In genomic region chr1:245680395-245680794, GRCh38 we compare ENCODE assay signal across 15 cellular contexts.
"Had no signal": no experiment of that assay in that cellular context is flagged by ENCODE, and none has a peak within 500 bp of the region (broad histone marks: within the 10 kb centered on the region; RNA-seq: fewer than 3 reads in every experiment).

No MANE protein-coding gene starts in this region.

- H3K27me3 ChIP-seq: ascending aorta, esophagus muscularis mucosa, sigmoid colon, spleen, tibial nerve, vagina had no signal

- H3K9me3 ChIP-seq: esophagus muscularis mucosa, left ventricle myocardium inferior, sigmoid colon, spleen, vagina had no signal

- H3K9me3 Mint-ChIP-seq: activated naive CD4-positive, alpha-beta T cell treated with anti-CD3 and anti-CD28 coated beads for 36 hours; activated T-helper 1 cell treated with anti-CD3 and anti-CD28 coated beads, Interleukin-12 subunit alpha, Interleukin-12 subunit beta, Interleukin-2, Interleukin-4 antibody, amounts not matched to agents 30 ng/mL and 10 ng/mL and 1 ng/mL, durations not matched to agents 14 hours and 24 hours and 36 hours; natural killer cell treated with Interleukin-12 subunit alpha and Interleukin-12 subunit beta and Interleukin-15 and Interleukin-18, amount 100 ng/mL, for 72 hours; T-helper 2 cell treated with Interferon-gamma antibody and Interleukin-4, amounts not matched to agents 5 μg/mL and 100 μg/mL, for 36 hours had no signal

- H3K4me3 ChIP-seq: ascending aorta, esophagus muscularis mucosa, left ventricle myocardium inferior, sigmoid colon, spleen, tibial nerve, vagina had no signal

- H3K27me3 Mint-ChIP-seq: natural killer cell treated with Interleukin-12 subunit alpha and Interleukin-12 subunit beta and Interleukin-15 and Interleukin-18, amount 100 ng/mL, for 72 hours had no signal

- H3K4me1 ChIP-seq: ascending aorta, tibial nerve, vagina had no signal

- H3K36me3 ChIP-seq: ascending aorta, esophagus muscularis mucosa, left ventricle myocardium inferior, sigmoid colon, spleen, vagina had no signal

- H3K27ac Mint-ChIP-seq: activated naive CD4-positive, alpha-beta T cell treated with anti-CD3 and anti-CD28 coated beads for 36 hours; activated T-helper 1 cell treated with anti-CD3 and anti-CD28 coated beads, Interleukin-12 subunit alpha, Interleukin-12 subunit beta, Interleukin-2, Interleukin-4 antibody, amounts not matched to agents 30 ng/mL and 10 ng/mL and 1 ng/mL, durations not matched to agents 14 hours and 24 hours and 36 hours; natural killer cell treated with Interleukin-12 subunit alpha and Interleukin-12 subunit beta and Interleukin-15 and Interleukin-18, amount 100 ng/mL, for 72 hours; T-helper 2 cell treated with Interferon-gamma antibody and Interleukin-4, amounts not matched to agents 5 μg/mL and 100 μg/mL, for 36 hours had no signal

- H3K36me3 Mint-ChIP-seq: natural killer cell treated with Interleukin-12 subunit alpha and Interleukin-12 subunit beta and Interleukin-15 and Interleukin-18, amount 100 ng/mL, for 72 hours had no signal

- H3K4me3 Mint-ChIP-seq: activated naive CD4-positive, alpha-beta T cell treated with anti-CD3 and anti-CD28 coated beads for 36 hours; activated T-helper 1 cell treated with anti-CD3 and anti-CD28 coated beads, Interleukin-12 subunit alpha, Interleukin-12 subunit beta, Interleukin-2, Interleukin-4 antibody, amounts not matched to agents 30 ng/mL and 10 ng/mL and 1 ng/mL, durations not matched to agents 14 hours and 24 hours and 36 hours; natural killer cell treated with Interleukin-12 subunit alpha and Interleukin-12 subunit beta and Interleukin-15 and Interleukin-18, amount 100 ng/mL, for 72 hours; T-helper 2 cell treated with Interferon-gamma antibody and Interleukin-4, amounts not matched to agents 5 μg/mL and 100 μg/mL, for 36 hours had no signal

- DNase-seq: activated naive CD4-positive, alpha-beta T cell treated with anti-CD3 and anti-CD28 coated beads for 36 hours; kidney; left ventricle myocardium inferior; mesenchymal stem cell; sigmoid colon; stimulated activated CD4-positive, alpha-beta T cell treated with anti-CD3 and anti-CD28 coated beads, Interleukin-1b, Interleukin-23, amount 100 ng/mL, for 48 hours; SW 1271 had no signal

- H3K27ac ChIP-seq: ascending aorta, esophagus muscularis mucosa, left ventricle myocardium inferior, sigmoid colon, spleen, tibial nerve, vagina had no signal
